In genomic region chr22:30386608-30386959, GRCh38 we compare ENCODE assay signal across 1 cellular context.
TF ChIP-seq lines count a peak whose summit lies in the region.

No MANE protein-coding gene starts in this region.

TF ChIP-seq in GM12878, 131 proteins besides CTCF, POLR2A, EP300 and RAD21:
- no peak for TF ChIP-seq SPI1 (IDR thresholded peaks at IDR 0.05; ENCODE audit: borderline replicate concordance, insufficient read depth, low read depth, low read length)
- TF ChIP-seq, protein P1, sequence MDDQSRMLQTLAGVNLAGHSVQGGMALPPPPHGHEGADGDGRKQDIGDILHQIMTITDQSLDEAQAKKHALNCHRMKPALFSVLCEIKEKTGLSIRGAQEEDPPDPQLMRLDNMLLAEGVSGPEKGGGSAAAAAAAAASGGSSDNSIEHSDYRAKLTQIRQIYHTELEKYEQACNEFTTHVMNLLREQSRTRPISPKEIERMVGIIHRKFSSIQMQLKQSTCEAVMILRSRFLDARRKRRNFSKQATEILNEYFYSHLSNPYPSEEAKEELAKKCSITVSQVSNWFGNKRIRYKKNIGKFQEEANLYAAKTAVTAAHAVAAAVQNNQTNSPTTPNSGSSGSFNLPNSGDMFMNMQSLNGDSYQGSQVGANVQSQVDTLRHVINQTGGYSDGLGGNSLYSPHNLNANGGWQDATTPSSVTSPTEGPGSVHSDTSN (IDR thresholded peaks at IDR 0.05; ENCODE audit: insufficient replicate concordance, low read depth, low read length): no peak
- TF ChIP-seq, protein P2, sequence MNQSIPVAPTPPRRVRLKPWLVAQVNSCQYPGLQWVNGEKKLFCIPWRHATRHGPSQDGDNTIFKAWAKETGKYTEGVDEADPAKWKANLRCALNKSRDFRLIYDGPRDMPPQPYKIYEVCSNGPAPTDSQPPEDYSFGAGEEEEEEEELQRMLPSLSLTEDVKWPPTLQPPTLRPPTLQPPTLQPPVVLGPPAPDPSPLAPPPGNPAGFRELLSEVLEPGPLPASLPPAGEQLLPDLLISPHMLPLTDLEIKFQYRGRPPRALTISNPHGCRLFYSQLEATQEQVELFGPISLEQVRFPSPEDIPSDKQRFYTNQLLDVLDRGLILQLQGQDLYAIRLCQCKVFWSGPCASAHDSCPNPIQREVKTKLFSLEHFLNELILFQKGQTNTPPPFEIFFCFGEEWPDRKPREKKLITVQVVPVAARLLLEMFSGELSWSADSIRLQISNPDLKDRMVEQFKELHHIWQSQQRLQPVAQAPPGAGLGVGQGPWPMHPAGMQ (IDR thresholded peaks at IDR 0.05; ENCODE audit: borderline replicate concordance): no peak
- TF ChIP-seq, protein P3, sequence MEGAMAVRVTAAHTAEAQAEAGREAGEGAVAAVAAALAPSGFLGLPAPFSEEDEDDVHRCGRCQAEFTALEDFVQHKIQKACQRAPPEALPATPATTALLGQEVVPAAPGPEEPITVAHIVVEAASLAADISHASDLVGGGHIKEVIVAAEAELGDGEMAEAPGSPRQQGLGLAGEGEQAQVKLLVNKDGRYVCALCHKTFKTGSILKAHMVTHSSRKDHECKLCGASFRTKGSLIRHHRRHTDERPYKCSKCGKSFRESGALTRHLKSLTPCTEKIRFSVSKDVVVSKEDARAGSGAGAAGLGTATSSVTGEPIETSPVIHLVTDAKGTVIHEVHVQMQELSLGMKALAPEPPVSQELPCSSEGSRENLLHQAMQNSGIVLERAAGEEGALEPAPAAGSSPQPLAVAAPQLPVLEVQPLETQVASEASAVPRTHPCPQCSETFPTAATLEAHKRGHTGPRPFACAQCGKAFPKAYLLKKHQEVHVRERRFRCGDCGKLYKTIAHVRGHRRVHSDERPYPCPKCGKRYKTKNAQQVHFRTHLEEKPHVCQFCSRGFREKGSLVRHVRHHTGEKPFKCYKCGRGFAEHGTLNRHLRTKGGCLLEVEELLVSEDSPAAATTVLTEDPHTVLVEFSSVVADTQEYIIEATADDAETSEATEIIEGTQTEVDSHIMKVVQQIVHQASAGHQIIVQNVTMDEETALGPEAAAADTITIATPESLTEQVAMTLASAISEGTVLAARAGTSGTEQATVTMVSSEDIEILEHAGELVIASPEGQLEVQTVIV (IDR thresholded peaks at IDR 0.05; ENCODE audit: borderline replicate concordance, partially characterized antibody): no peak
- TF ChIP-seq ZBED1 (IDR thresholded peaks at IDR 0.05; ENCODE audit: borderline replicate concordance): no peak
- no peak for TF ChIP-seq CHD1 (IDR thresholded peaks at IDR 0.05; ENCODE audit: low read depth, low read length)
- TF ChIP-seq YY1 (IDR thresholded peaks at IDR 0.05; ENCODE audit: low read depth, low read length): no peak
- TF ChIP-seq ELK1 (IDR thresholded peaks at IDR 0.05; ENCODE audit: low read depth, low read length): no peak
- TF ChIP-seq MTA2 (IDR thresholded peaks at IDR 0.05; ENCODE audit: low read depth): no peak
- no peak for TF ChIP-seq POLR2AphosphoS5 (IDR thresholded peaks at IDR 0.05; ENCODE audit: low read length)
- no peak for TF ChIP-seq PML (IDR thresholded peaks at IDR 0.05; ENCODE audit: low read length)
